In genomic region chr12:47725893-47726292, GRCh38 we compare ENCODE assay signal across 8 cellular contexts. TPM values are rescaled to one million over a fixed set of nuclear protein-coding genes. Genes with fewer than 3 reads are reported as not detected.
DNase-seq lines count a peak whose midpoint lies in the region; ATAC-seq and TF ChIP-seq lines count a peak whose summit lies in the region.

No MANE protein-coding gene starts in this region.

- ATAC-seq in GM21515 (IDR thresholded peaks at IDR 0.05; ENCODE audit: unreplicated experiment) (peak; percentile 77), HG03565 (IDR thresholded peaks at IDR 0.05; ENCODE audit: unreplicated experiment) (peak; percentile 89)
- ATAC-seq in CD8-positive, alpha-beta T cell: no peak

- H3K4me3 Mint-ChIP-seq in CD8-positive, alpha-beta T cell: no peak overlapping the region

- POLR2A ChIA-PET in CD8-positive, alpha-beta T cell (lab: Charles Lee): no interaction called here

- H3K4me3 ChIP-seq in CD8-positive, alpha-beta T cell (ENCODE audit: low read depth, low read length): no peak overlapping the region

- no peak overlapping the region for H3K27ac ChIP-seq in CD8-positive, alpha-beta T cell (ENCODE audit: low read depth, low read length)

- peaks cover 16% of the 10 kb centered on the region for H3K4me1 Mint-ChIP-seq in CD8-positive, alpha-beta T cell (ENCODE audit: low read depth)

- H3K4me1 ChIP-seq in CD8-positive, alpha-beta T cell (ENCODE audit: insufficient read depth, low read length): peaks cover 15% of the 10 kb centered on the region

- no peaks in the 10 kb centered on the region for H3K27me3 Mint-ChIP-seq in CD8-positive, alpha-beta T cell (ENCODE audit: low read depth)

- peaks cover 2% of the 10 kb centered on the region for H3K36me3 Mint-ChIP-seq in CD8-positive, alpha-beta T cell

- no peak for TF ChIP-seq CTCF in GM10266 (IDR thresholded peaks at IDR 0.05; ENCODE audit: control insufficient read depth, insufficient read depth, low read depth, missing control alignments)
- no peak for TF ChIP-seq CTCF in CD8-positive, alpha-beta T cell (IDR thresholded peaks at IDR 0.05)

- intact Hi-C loops in CD8-positive, alpha-beta T cell (cut with DNase I, micrococcal nuclease): no loop called here

- DNase-seq in GM10266 (ENCODE audit: extremely low spot score) (peak; percentile 56), fibroblast of peridontal ligament (ENCODE audit: extremely low read depth) (peak; percentile 93), DMS79 (lab: John Stamatoyannopoulos, UW) (no peak)
- DNase-seq in activated T-cell treated with anti-CD3 and anti-CD28 coated beads, Interleukin-2, amount 50 U/mL, for 48 hours: no peak
- DNase-seq in activated CD4-positive, alpha-beta T cell treated with anti-CD3 and anti-CD28 coated beads for 48 hours: no peak
- DNase-seq in CD8-positive, alpha-beta T cell: no peak

- H3K27ac Mint-ChIP-seq in CD8-positive, alpha-beta T cell: no peak overlapping the region

- H3K27me3 ChIP-seq in CD8-positive, alpha-beta T cell (ENCODE audit: insufficient read depth, low read length): no peaks in the 10 kb centered on the region

- CTCF ChIA-PET in CD8-positive, alpha-beta T cell (lab: Charles Lee): interaction anchor here (1.5 to 4.5 kb wide), 4 partner anchors 10 to 113 kb away, joined by 7 to 37 read pairs (median 22); no protein-coding TSS in a partner anchor

- H3K36me3 ChIP-seq in CD8-positive, alpha-beta T cell (ENCODE audit: insufficient read depth, low read length): no peaks in the 10 kb centered on the region

- H3K9me3 Mint-ChIP-seq in CD8-positive, alpha-beta T cell: no peaks in the 10 kb centered on the region

- H3K9me3 ChIP-seq in CD8-positive, alpha-beta T cell (ENCODE audit: low read length): no peaks in the 10 kb centered on the region

RNA-seq across cellular contexts. Expression of gene ENDOU, which starts 0.6 kb away (rescaled TPM):
- under 1 TPM in 1 of 2 experiments, not detected in 1; 0.22 TPM for total RNA-seq in CD8-positive, alpha-beta T cell

RNA-seq across cellular contexts. Expression of gene RPAP3, which starts 20.1 kb away (rescaled TPM):
- 10 to 100 TPM; 17.3 to 18.3 TPM for total RNA-seq in CD8-positive, alpha-beta T cell

RNA-seq across cellular contexts. Expression of gene RAPGEF3, which starts 32.8 kb away (rescaled TPM):
- total RNA-seq in CD8-positive, alpha-beta T cell: under 1 TPM; 0.14 to 0.25 TPM

RNA-seq across cellular contexts. Expression of gene SLC48A1, which starts 47.1 kb away (rescaled TPM):
- total RNA-seq in CD8-positive, alpha-beta T cell: 1 to 10 TPM; 4.3 to 5.5 TPM

Comparison
In these comparisons a context has a peak if more than half of its experiments do, and no peak if none do; other contexts are left out.
1. DNase-seq: peak in GM10266 (single experiment) and fibroblast of peridontal ligament (single experiment); none in DMS79 (single experiment), activated T-cell treated with anti-CD3 and anti-CD28 coated beads, Interleukin-2, amount 50 U/mL, for 48 hours (0 of 2), activated CD4-positive, alpha-beta T cell treated with anti-CD3 and anti-CD28 coated beads for 48 hours (single experiment) and CD8-positive, alpha-beta T cell (0 of 7).